8 cellular contexts compared by ENCODE assay signal in the genomic region with DNA sequence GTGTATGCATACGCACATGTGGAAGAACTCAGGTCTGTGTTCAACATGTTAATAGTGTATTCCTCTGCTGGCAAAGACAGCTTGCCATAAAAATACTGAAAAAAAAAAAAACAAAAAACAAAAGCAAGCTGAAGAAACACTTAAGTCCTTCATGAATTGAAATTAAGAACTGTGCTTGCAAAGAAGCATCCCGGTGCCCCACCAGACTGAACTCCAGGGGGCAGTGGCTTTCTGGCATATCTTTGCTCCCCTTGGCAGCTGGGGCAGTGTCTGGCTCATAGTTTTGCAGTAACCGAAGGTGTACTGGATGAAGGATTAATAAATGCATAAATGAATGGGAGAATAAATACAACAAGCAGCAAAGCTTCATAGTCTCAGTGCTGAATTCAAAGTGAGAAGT.
DNase-seq lines count a peak whose midpoint lies in the region; ATAC-seq, FAIRE-seq and TF ChIP-seq lines count a peak whose summit lies in the region.

No MANE protein-coding gene starts in this region.

- H3K27me3 ChIP-seq in AG04450 (ENCODE audit: control insufficient read depth, insufficient read depth, low read length) (no peaks in the 10 kb centered on the region), left ventricle myocardium inferior (ENCODE audit: low read depth) (no peaks in the 10 kb centered on the region)

- no peak overlapping the region for H3K27ac ChIP-seq in AG04450 (ENCODE audit: low read depth, low read length)
- peak overlapping the region; percentile 85 for H3K27ac ChIP-seq in left ventricle myocardium inferior (replicated peaks)

- H3K36me3 Mint-ChIP-seq in WTC11 = no peaks in the 10 kb centered on the region

- H3K4me3 ChIP-seq in AG04450 (ENCODE audit: low read depth, low read length) (no peak overlapping the region), left ventricle myocardium inferior (peak overlapping the region; percentile 29)

- no peak overlapping the region for H3K27ac Mint-ChIP-seq in WTC11

- no peak for FAIRE-seq in urothelium cell line (lab: Jason Lieb, UNC)

- ATAC-seq in WTC11 = peak; percentile 36; the same call in 1 of the 2 replicates
- no peak for ATAC-seq in HG03139 (IDR thresholded peaks at IDR 0.05; ENCODE audit: unreplicated experiment)
- no peak for ATAC-seq in HG03045 (IDR thresholded peaks at IDR 0.05; ENCODE audit: unreplicated experiment)

- peaks cover 75% of the 10 kb centered on the region for H3K4me1 Mint-ChIP-seq in WTC11

- no peaks in the 10 kb centered on the region for H3K9me3 Mint-ChIP-seq in WTC11

- POLR2A ChIA-PET in AG04450 (lab: Yijun Ruan, JAX) = no interaction called here
- POLR2A ChIA-PET in HEK293T (lab: Yijun Ruan, JAX) = interaction anchor here (0.6 kb wide), 1 partner anchor 331 kb away, joined by 3 read pairs; no protein-coding TSS in a partner anchor
- POLR2A ChIA-PET in WTC11 (lab: Charles Lee) = interaction anchor here (0.6 kb wide), 1 partner anchor 11 kb away, joined by 3 read pairs; no protein-coding TSS in a partner anchor

- TF ChIP-seq CTCF in AG04450 (IDR thresholded peaks at IDR 0.05; ENCODE audit: low read depth, low read length) (peak; percentile 66), WTC11 (IDR thresholded peaks at IDR 0.05) (peak; percentile 21; the same call in 1 of the 2 replicates), left ventricle myocardium inferior (IDR thresholded peaks at IDR 0.05; ENCODE audit: borderline replicate concordance) (peak; percentile 79)

- peaks cover 92% of the 10 kb centered on the region for H3K4me1 ChIP-seq in left ventricle myocardium inferior

- no peaks in the 10 kb centered on the region for H3K36me3 ChIP-seq in left ventricle myocardium inferior

- no peak overlapping the region for H3K4me3 Mint-ChIP-seq in WTC11

- intact Hi-C loops in left ventricle myocardium inferior (cut with micrococcal nuclease) = loop anchor here (5.0 to 10.0 kb wide), 4 partner anchors 37 to 271 kb away; partner anchors contain the start of gene LHFPL6

- H3K9me3 ChIP-seq in AG04450 (ENCODE audit: control insufficient read depth, insufficient read depth, low read length) (no peaks in the 10 kb centered on the region), left ventricle myocardium inferior (replicated peaks) (no peaks in the 10 kb centered on the region)

- CTCF ChIA-PET in AG04450 (lab: Charles Lee) = interaction anchor here (0.9 to 7.1 kb wide), 8 partner anchors 9 to 271 kb away, joined by 3 to 57 read pairs (median 5); no protein-coding TSS in a partner anchor
- CTCF ChIA-PET in HEK293T (lab: Yijun Ruan, JAX) = interaction anchor here (0.6 to 6.1 kb wide), 3 partner anchors 29 to 260 kb away, joined by 3 to 24 read pairs (median 6); no protein-coding TSS in a partner anchor
- CTCF ChIA-PET in WTC11 (lab: Charles Lee) = interaction anchor here (0.9 to 4.7 kb wide), 13 partner anchors 10 to 271 kb away, joined by 3 to 48 read pairs (median 4); partner anchors contain the start of gene LHFPL6

- H3K27me3 Mint-ChIP-seq in WTC11 (ENCODE audit: low read depth) = peaks cover 8% of the 10 kb centered on the region

- DNase-seq in AG04450 (ENCODE audit: low read depth, low spot score) (no peak), HEK293T (ENCODE audit: extremely low spot score) (peak; percentile 21), WTC11 (ENCODE audit: low spot score) (peak; percentile 56), left ventricle myocardium inferior (peak; percentile 56), superior temporal gyrus (ENCODE audit: extremely low spot score) (peak; percentile 73), urothelium cell line (ENCODE audit: low spot score) (no peak)

TF ChIP-seq in HEK293T, 16 proteins besides CTCF, POLR2A, EP300 and RAD21:
- TF ChIP-seq CTBP1 (IDR thresholded peaks at IDR 0.05; ENCODE audit: borderline replicate concordance) = no peak
- TF ChIP-seq FOXA1 (IDR thresholded peaks at IDR 0.05) = no peak
- TF ChIP-seq SP1 (IDR thresholded peaks at IDR 0.05) = no peak
- TF ChIP-seq LEF1 (IDR thresholded peaks at IDR 0.05; ENCODE audit: borderline replicate concordance) = no peak

TF ChIP-seq in WTC11, 78 proteins besides CTCF, POLR2A, EP300 and RAD21:
- TF ChIP-seq ELF4 (CRISPR knock-in tag; IDR thresholded peaks at IDR 0.05; ENCODE audit: low read depth) (no peak), FOXK1 (CRISPR knock-in tag; IDR thresholded peaks at IDR 0.05) (no peak), ZNF263 (CRISPR knock-in tag; IDR thresholded peaks at IDR 0.05; ENCODE audit: low read depth) (no peak), RORB (CRISPR knock-in tag; IDR thresholded peaks at IDR 0.05) (no peak), ETV6 (CRISPR knock-in tag; IDR thresholded peaks at IDR 0.05) (no peak), ZNF121 (CRISPR knock-in tag; IDR thresholded peaks at IDR 0.05) (no peak), ESRRA (CRISPR knock-in tag; IDR thresholded peaks at IDR 0.05; ENCODE audit: borderline replicate concordance) (no peak), ZNF423 (CRISPR knock-in tag; IDR thresholded peaks at IDR 0.05) (no peak), NFYB (CRISPR knock-in tag; conservative IDR thresholded peaks at IDR 0.05; ENCODE audit: low read depth) (no peak), TEAD4 (CRISPR knock-in tag; IDR thresholded peaks at IDR 0.05) (no peak), E2F5 (CRISPR knock-in tag; IDR thresholded peaks at IDR 0.05) (no peak), ZNF232 (CRISPR knock-in tag; IDR thresholded peaks at IDR 0.05) (no peak), ATF2 (CRISPR knock-in tag; IDR thresholded peaks at IDR 0.05; ENCODE audit: borderline replicate concordance, low read depth) (no peak), SP1 (CRISPR knock-in tag; conservative IDR thresholded peaks at IDR 0.05) (no peak), FOXJ3 (CRISPR knock-in tag; IDR thresholded peaks at IDR 0.05; ENCODE audit: borderline replicate concordance) (no peak)
- TF ChIP-seq, protein P1, sequence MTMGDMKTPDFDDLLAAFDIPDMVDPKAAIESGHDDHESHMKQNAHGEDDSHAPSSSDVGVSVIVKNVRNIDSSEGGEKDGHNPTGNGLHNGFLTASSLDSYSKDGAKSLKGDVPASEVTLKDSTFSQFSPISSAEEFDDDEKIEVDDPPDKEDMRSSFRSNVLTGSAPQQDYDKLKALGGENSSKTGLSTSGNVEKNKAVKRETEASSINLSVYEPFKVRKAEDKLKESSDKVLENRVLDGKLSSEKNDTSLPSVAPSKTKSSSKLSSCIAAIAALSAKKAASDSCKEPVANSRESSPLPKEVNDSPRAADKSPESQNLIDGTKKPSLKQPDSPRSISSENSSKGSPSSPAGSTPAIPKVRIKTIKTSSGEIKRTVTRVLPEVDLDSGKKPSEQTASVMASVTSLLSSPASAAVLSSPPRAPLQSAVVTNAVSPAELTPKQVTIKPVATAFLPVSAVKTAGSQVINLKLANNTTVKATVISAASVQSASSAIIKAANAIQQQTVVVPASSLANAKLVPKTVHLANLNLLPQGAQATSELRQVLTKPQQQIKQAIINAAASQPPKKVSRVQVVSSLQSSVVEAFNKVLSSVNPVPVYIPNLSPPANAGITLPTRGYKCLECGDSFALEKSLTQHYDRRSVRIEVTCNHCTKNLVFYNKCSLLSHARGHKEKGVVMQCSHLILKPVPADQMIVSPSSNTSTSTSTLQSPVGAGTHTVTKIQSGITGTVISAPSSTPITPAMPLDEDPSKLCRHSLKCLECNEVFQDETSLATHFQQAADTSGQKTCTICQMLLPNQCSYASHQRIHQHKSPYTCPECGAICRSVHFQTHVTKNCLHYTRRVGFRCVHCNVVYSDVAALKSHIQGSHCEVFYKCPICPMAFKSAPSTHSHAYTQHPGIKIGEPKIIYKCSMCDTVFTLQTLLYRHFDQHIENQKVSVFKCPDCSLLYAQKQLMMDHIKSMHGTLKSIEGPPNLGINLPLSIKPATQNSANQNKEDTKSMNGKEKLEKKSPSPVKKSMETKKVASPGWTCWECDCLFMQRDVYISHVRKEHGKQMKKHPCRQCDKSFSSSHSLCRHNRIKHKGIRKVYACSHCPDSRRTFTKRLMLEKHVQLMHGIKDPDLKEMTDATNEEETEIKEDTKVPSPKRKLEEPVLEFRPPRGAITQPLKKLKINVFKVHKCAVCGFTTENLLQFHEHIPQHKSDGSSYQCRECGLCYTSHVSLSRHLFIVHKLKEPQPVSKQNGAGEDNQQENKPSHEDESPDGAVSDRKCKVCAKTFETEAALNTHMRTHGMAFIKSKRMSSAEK (CRISPR knock-in tag; IDR thresholded peaks at IDR 0.05; ENCODE audit: borderline replicate concordance) = no peak
- TF ChIP-seq, protein P2, sequence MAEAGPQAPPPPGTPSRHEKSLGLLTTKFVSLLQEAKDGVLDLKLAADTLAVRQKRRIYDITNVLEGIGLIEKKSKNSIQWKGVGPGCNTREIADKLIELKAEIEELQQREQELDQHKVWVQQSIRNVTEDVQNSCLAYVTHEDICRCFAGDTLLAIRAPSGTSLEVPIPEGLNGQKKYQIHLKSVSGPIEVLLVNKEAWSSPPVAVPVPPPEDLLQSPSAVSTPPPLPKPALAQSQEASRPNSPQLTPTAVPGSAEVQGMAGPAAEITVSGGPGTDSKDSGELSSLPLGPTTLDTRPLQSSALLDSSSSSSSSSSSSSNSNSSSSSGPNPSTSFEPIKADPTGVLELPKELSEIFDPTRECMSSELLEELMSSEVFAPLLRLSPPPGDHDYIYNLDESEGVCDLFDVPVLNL (CRISPR knock-in tag; IDR thresholded peaks at IDR 0.05; ENCODE audit: borderline replicate concordance, low read depth) = no peak

Comparison
In these comparisons a context has a peak if more than half of its experiments do, and no peak if none do; other contexts are left out.
1. DNase-seq: peak in HEK293T (single experiment), WTC11 (single experiment), left ventricle myocardium inferior (single experiment) and superior temporal gyrus (single experiment); none in AG04450 (single experiment) and urothelium cell line (single experiment).
2. CTCF ChIP-seq: peak in every context shown above with its lines; median percentile 79 in left ventricle myocardium inferior; 66 in AG04450; 21 in WTC11.